ENCODE assay signal across 37 cellular contexts in genomic region chrX:50447535-50447934, GRCh38. TPM values are rescaled to one million over a fixed set of nuclear protein-coding genes. Genes with fewer than 3 reads are reported as not detected.
"Had no signal": no experiment of that assay in that cellular context is flagged by ENCODE, and none has a peak within 500 bp of the region (broad histone marks: within the 10 kb centered on the region; RNA-seq: fewer than 3 reads in every experiment).

No MANE protein-coding gene starts in this region.

- H3K9me3 ChIP-seq: MG63 had no signal

- H3K4me3 ChIP-seq: MG63 had no signal

- H3K9ac ChIP-seq: KMS-11 had no signal

- H3K27ac ChIP-seq: KMS-11 had no signal

- H3K27me3 ChIP-seq: MG63 had no signal

- DNase-seq: Karpas-422, Kasumi-1, MG63, MM.1S, NCI-H1048, NCI-H1092, NCI-H1092 treated with DMSO at 0.1 percent for 48 hours, NCI-H1105, NCI-H1105 treated with DMSO at 0.1 percent for 48 hours, NCI-H1417, NCI-H1417 treated with DMSO at 0.1 percent for 48 hours, NCI-H1436, NCI-H1436 treated with DMSO at 0.1 percent for 48 hours, NCI-H146, NCI-H1694, NCI-H1694 treated with DMSO at 0.1 percent for 48 hours, NCI-H187, NCI-H187 treated with DMSO at 0.1 percent for 48 hours, NCI-H1930, NCI-H2029, NCI-H2029 treated with DMSO at 0.1 percent for 48 hours, NCI-H2081, NCI-H2081 treated with DMSO at 0.1 percent for 48 hours, NCI-H2107, NCI-H2171, NCI-H2171 treated with DMSO at 0.1 percent for 48 hours, NCI-H2227 treated with DMSO at 0.1 percent for 48 hours, NCI-H226, NCI-H345, NCI-H446, NCI-H446 treated with DMSO at 0.1 percent for 48 hours, NCI-H510A, NCI-H510A treated with DMSO at 0.1 percent for 48 hours had no signal

- H3K4me2 ChIP-seq: KMS-11 had no signal

- H3K36me3 ChIP-seq: MG63 had no signal

RNA-seq across cellular contexts. Expression of gene DGKK, which starts 23.1 kb away (rescaled TPM):
- total RNA-seq: LHCN-M2, MCF 10A, NCI-H460 had no signal
